ENCODE assay signal across 8 cellular contexts in genomic region chr6:138588805-138589434, GRCh38.
DNase-seq lines count a peak whose midpoint lies in the region; TF ChIP-seq lines count a peak whose summit lies in the region.

No MANE protein-coding gene starts in this region.

- H3K27ac Mint-ChIP-seq in neural progenitor cell (no peak overlapping the region), type B pancreatic cell (peak overlapping the region; percentile 2)

- no peaks in the 10 kb centered on the region for H3K9me3 Mint-ChIP-seq in neural progenitor cell
- no peaks in the 10 kb centered on the region for H3K9me3 Mint-ChIP-seq in type B pancreatic cell

- peaks cover 46% of the 10 kb centered on the region for H3K79me2 ChIP-seq in PC-9 (ENCODE audit: low read depth)
- peaks cover 15% of the 10 kb centered on the region for H3K79me2 ChIP-seq in neural progenitor cell (ENCODE audit: low read depth)

- no peaks in the 10 kb centered on the region for H3K36me3 ChIP-seq in PC-9 (ENCODE audit: low read depth)
- no peaks in the 10 kb centered on the region for H3K36me3 ChIP-seq in neural progenitor cell

- no peaks in the 10 kb centered on the region for H3K36me3 Mint-ChIP-seq in neural progenitor cell
- peaks cover 5% of the 10 kb centered on the region for H3K36me3 Mint-ChIP-seq in type B pancreatic cell

- CTCF ChIA-PET in PC-9 (lab: Charles Lee), result interaction anchor here (0.6 to 0.7 kb wide), 2 partner anchors 68 to 96 kb away, joined by 4 to 9 read pairs; no protein-coding TSS in a partner anchor

- H2AFZ ChIP-seq in PC-9 (no peak overlapping the region), neural progenitor cell (replicated peaks) (no peak overlapping the region)

- H3K9ac ChIP-seq in neural progenitor cell, result no peak overlapping the region

- TF ChIP-seq CTCF in PC-9 (conservative IDR thresholded peaks at IDR 0.05) (peak; percentile 100), fibroblast of pulmonary artery (IDR thresholded peaks at IDR 0.05; ENCODE audit: low read length, missing control alignments) (no peak), neural progenitor cell (IDR thresholded peaks at IDR 0.05) (peak; percentile 94), type B pancreatic cell (conservative IDR thresholded peaks at IDR 0.05) (peak; percentile 94)

- H3K9me3 ChIP-seq in PC-9 (ENCODE audit: insufficient read depth, low read depth) (no peaks in the 10 kb centered on the region), neural progenitor cell (ENCODE audit: low read depth) (no peaks in the 10 kb centered on the region)

- POLR2A ChIA-PET in PC-9 (lab: Charles Lee; ENCODE audit: unreplicated experiment), result no interaction called here

- no peak overlapping the region for H3K4me3 Mint-ChIP-seq in neural progenitor cell
- no peak overlapping the region for H3K4me3 Mint-ChIP-seq in type B pancreatic cell

- H3K4me1 Mint-ChIP-seq in neural progenitor cell (peaks cover 30% of the 10 kb centered on the region), type B pancreatic cell (ENCODE audit: unreplicated experiment) (peaks cover 31% of the 10 kb centered on the region)

- intact Hi-C loops in PC-9 (cut with micrococcal nuclease; ENCODE audit: unreplicated experiment), result loop anchor here (1.0 to 2.0 kb wide), 2 partner anchors 177 to 474 kb away; no protein-coding TSS in a partner anchor

- H3K4me3 ChIP-seq in PC-9 (no peak overlapping the region), fibroblast of pulmonary artery (replicated peaks; ENCODE audit: low read depth, low read length) (no peak overlapping the region), neural progenitor cell (no peak overlapping the region)

- H3F3A ChIP-seq in PC-9 (ENCODE audit: insufficient read depth, low read depth) (peaks cover 15% of the 10 kb centered on the region), neural progenitor cell (ENCODE audit: low read depth) (no peaks in the 10 kb centered on the region)

- H4K20me1 ChIP-seq in PC-9 (ENCODE audit: insufficient read depth) (no peaks in the 10 kb centered on the region), neural progenitor cell (ENCODE audit: low read depth) (peaks cover 5% of the 10 kb centered on the region)

- no TSS peak for BruUV-seq in PC-9 (replicated peaks; lab: Mats Ljungman, UMichigan)

- H3K27ac ChIP-seq in PC-9 (no peak overlapping the region), neural progenitor cell (no peak overlapping the region)

- H3K27me3 ChIP-seq in PC-9 (ENCODE audit: insufficient read depth, low read depth) (no peaks in the 10 kb centered on the region), neural progenitor cell (no peaks in the 10 kb centered on the region)

- H3K4me2 ChIP-seq in PC-9 (no peak overlapping the region), neural progenitor cell (no peak overlapping the region)

- H3K27me3 Mint-ChIP-seq in neural progenitor cell (ENCODE audit: insufficient read depth, low read depth) (peaks cover 7% of the 10 kb centered on the region), type B pancreatic cell (no peaks in the 10 kb centered on the region)

- peak; percentile 47 for DNase-seq in NCI-H1436 (lab: John Stamatoyannopoulos, UW)
- no peak for DNase-seq in NCI-H1436 treated with DMSO at 0.1 percent for 48 hours (lab: John Stamatoyannopoulos, UW)
- DNase-seq in HuH-7.5 (ENCODE audit: low spot score), result peak; percentile 45
- DNase-seq in PC-9, result peak; percentile 30 to 65
- DNase-seq in activated T-cell treated with anti-CD3 and anti-CD28 coated beads, Interleukin-2, amount 50 U/mL, for 48 hours, result peak; percentile 69 to 72
- peak; percentile 90 for DNase-seq in fibroblast of pulmonary artery (ENCODE audit: low read depth)
- DNase-seq in neural progenitor cell (ENCODE audit: low spot score), result peak; percentile 74
- DNase-seq in type B pancreatic cell (ENCODE audit: extremely low spot score, unreplicated experiment), result no peak

- H3K9me2 ChIP-seq in PC-9 (ENCODE audit: insufficient read depth), result no peaks in the 10 kb centered on the region

- H3K4me1 ChIP-seq in PC-9 (replicated peaks; ENCODE audit: insufficient read depth) (peaks cover 20% of the 10 kb centered on the region), neural progenitor cell (peaks cover 10% of the 10 kb centered on the region)

Comparison
In these comparisons a context has a peak if more than half of its experiments do, and no peak if none do; other contexts are left out.
1. DNase-seq: peak in NCI-H1436 (single experiment), HuH-7.5 (single experiment), PC-9 (2 of 2), activated T-cell treated with anti-CD3 and anti-CD28 coated beads, Interleukin-2, amount 50 U/mL, for 48 hours (2 of 2), fibroblast of pulmonary artery (single experiment) and neural progenitor cell (single experiment); none in NCI-H1436 treated with DMSO at 0.1 percent for 48 hours (single experiment) and type B pancreatic cell (single experiment).